ENCODE assay signal across 8 cellular contexts in genomic region chr6:144007779-144008500, GRCh38. TPM values are rescaled to one million over a fixed set of nuclear protein-coding genes. Genes with fewer than 3 reads are reported as not detected.
A peak's percentile ranks its signal among the peaks of the same experiment; 100 is the strongest.
DNase-seq lines count a peak whose midpoint lies in the region; ATAC-seq and TF ChIP-seq lines count a peak whose summit lies in the region.

Gene PLAGL1, minus strand, starts transcription at chr6:144008259. Its CDS starts 60,123 bp downstream, at chr6:143948136.

- no peaks in the 10 kb centered on the region for H3K9me3 ChIP-seq in uterus

- peak within 1 kb of the TSS; percentile 75 for H3K4me3 ChIP-seq in fibroblast of pulmonary artery (replicated peaks; ENCODE audit: low read depth, low read length)
- H3K4me3 ChIP-seq in uterus = peak within 1 kb of the TSS; percentile 27 to 71

- TF ChIP-seq CTCF in fibroblast of pulmonary artery (IDR thresholded peaks at IDR 0.05; ENCODE audit: low read length, missing control alignments) (no peak), uterus (IDR thresholded peaks at IDR 0.05) (no peak)

- ATAC-seq in GM21528 (IDR thresholded peaks at IDR 0.05; ENCODE audit: low FRiP score, unreplicated experiment) = peak; percentile 75
- ATAC-seq in natural killer cell treated with Interleukin-12 subunit alpha and Interleukin-12 subunit beta and Interleukin-15 and Interleukin-18, amount 100 ng/mL, for 72 hours = peak; percentile 86 to 90

- H3K36me3 Mint-ChIP-seq in natural killer cell treated with Interleukin-12 subunit alpha and Interleukin-12 subunit beta and Interleukin-15 and Interleukin-18, amount 100 ng/mL, for 72 hours = no peaks in the 10 kb centered on the region

- H3K4me3 Mint-ChIP-seq in natural killer cell treated with Interleukin-12 subunit alpha and Interleukin-12 subunit beta and Interleukin-15 and Interleukin-18, amount 100 ng/mL, for 72 hours = peak within 1 kb of the TSS; percentile 45

- TF ChIP-seq POLR2A in uterus (IDR thresholded peaks at IDR 0.05) = peak; percentile 38 to 56

- no peaks in the 10 kb centered on the region for H3K9me3 Mint-ChIP-seq in natural killer cell treated with Interleukin-12 subunit alpha and Interleukin-12 subunit beta and Interleukin-15 and Interleukin-18, amount 100 ng/mL, for 72 hours

- H3K27ac ChIP-seq in uterus = peak within 1 kb of the TSS; percentile 75 to 82

- no peaks in the 10 kb centered on the region for H3K4me1 ChIP-seq in uterus

- no peaks in the 10 kb centered on the region for H3K36me3 ChIP-seq in uterus

- intact Hi-C loops in uterus (cut with DNase I; ENCODE audit: low total_unique reads) = no loop called here

- DNase-seq in EL (peak; percentile 78), KG1 (lab: John Stamatoyannopoulos, UW) (peak; percentile 12), fibroblast of pulmonary artery (ENCODE audit: low read depth) (peak; percentile 79), uterus (peak; percentile 56 to 67), NCI-H1436 treated with DMSO at 0.1 percent for 48 hours (lab: John Stamatoyannopoulos, UW) (no peak)
- peak; percentile 22 for DNase-seq in activated CD8-positive, alpha-beta memory T cell treated with anti-CD3 and anti-CD28 coated beads, Interleukin-2, amount 50 U/mL, for 4 hours
- peak; percentile 60 for DNase-seq in natural killer cell treated with Interleukin-12 subunit alpha and Interleukin-12 subunit beta and Interleukin-15 and Interleukin-18, amount 100 ng/mL, for 72 hours (ENCODE audit: low spot score)

- peaks cover 19% of the 10 kb centered on the region in 2 donors for H3K27me3 Mint-ChIP-seq in natural killer cell treated with Interleukin-12 subunit alpha and Interleukin-12 subunit beta and Interleukin-15 and Interleukin-18, amount 100 ng/mL, for 72 hours

- H3K27ac Mint-ChIP-seq in natural killer cell treated with Interleukin-12 subunit alpha and Interleukin-12 subunit beta and Interleukin-15 and Interleukin-18, amount 100 ng/mL, for 72 hours = no peak within 1 kb of the TSS

- H3K4me1 Mint-ChIP-seq in natural killer cell treated with Interleukin-12 subunit alpha and Interleukin-12 subunit beta and Interleukin-15 and Interleukin-18, amount 100 ng/mL, for 72 hours (ENCODE audit: low read depth in 2 of 2) = peaks cover 0 to 11% of the 10 kb centered on the region in 2 donors

- no peaks in the 10 kb centered on the region for H3K27me3 ChIP-seq in uterus

RNA-seq across cellular contexts. Expression of gene PLAGL1, which starts in this region (rescaled TPM):
- 10 to 100 TPM in 1 of 2 donors, 1 to 10 TPM in 1; 6.1 to 18.3 TPM for total RNA-seq in natural killer cell treated with Interleukin-12 subunit alpha and Interleukin-12 subunit beta and Interleukin-15 and Interleukin-18, amount 100 ng/mL, for 72 hours
- 10 to 100 TPM in 3 of 4 donors, 1 to 10 TPM in 1; 8.7 to 76.9 (median 29.3) TPM for total RNA-seq in uterus
